ENCODE assay signal across 8 cellular contexts in the genomic region with DNA sequence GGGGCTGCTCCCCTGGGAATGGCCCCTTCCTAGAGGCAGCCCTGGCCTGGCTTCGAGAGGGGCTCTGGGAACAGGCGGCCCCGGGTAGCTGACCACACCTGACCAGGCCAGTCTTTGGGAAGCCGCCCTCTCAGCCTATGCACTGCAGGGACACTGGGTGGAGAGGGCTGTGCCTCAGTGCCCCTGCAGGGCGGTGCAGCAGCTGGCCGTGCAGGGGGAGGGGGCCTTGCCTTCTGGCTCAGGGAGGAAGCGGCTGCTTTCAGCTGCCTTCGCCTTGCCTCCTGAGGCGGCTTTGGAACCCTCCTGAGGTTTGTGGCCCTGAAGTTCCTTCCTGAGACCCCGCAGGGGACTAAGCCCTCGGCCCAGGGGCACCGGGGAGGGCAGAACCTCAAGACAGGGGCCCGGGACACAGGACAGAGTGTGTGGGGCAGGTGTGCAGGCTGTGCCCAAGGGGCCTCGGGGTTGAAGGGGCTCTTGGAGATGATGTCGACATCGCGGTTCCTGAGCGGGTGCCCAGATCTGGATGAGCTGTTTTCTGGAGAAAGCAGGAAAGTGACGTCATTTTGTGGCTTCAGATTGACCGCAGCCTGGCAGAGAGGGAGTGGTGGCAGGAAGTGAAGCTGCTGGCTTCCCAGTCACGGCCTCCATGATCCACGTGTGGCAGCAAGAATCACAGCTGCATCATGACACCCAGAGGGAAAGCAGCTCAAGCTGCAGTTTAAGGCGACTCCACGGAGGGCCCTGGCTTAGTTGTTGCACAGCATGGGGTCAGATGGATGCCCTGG. TPM values are rescaled to one million over a fixed set of nuclear protein-coding genes. Genes with fewer than 3 reads are reported as not detected.
DNase-seq lines count a peak whose midpoint lies in the region; ATAC-seq and TF ChIP-seq lines count a peak whose summit lies in the region.

No MANE protein-coding gene starts in this region.

- H3K36me3 Mint-ChIP-seq in T-helper 1 cell treated with Interleukin-12 subunit alpha and Interleukin-12 subunit beta and Interleukin-4 antibody, amounts not matched to agents 30 μg/mL and 1 μg/mL, for 36 hours (ENCODE audit: low read depth): peaks cover 10% of the 10 kb centered on the region

- H3K4me3 ChIP-seq in hepatocyte: no peak overlapping the region

- no peaks in the 10 kb centered on the region for H3K27me3 ChIP-seq in hepatocyte

- peaks cover 35% of the 10 kb centered on the region for H3K4me1 Mint-ChIP-seq in T-helper 1 cell treated with Interleukin-12 subunit alpha and Interleukin-12 subunit beta and Interleukin-4 antibody, amounts not matched to agents 30 μg/mL and 1 μg/mL, for 36 hours (ENCODE audit: low read depth)

- H3K27me3 Mint-ChIP-seq in T-helper 1 cell treated with Interleukin-12 subunit alpha and Interleukin-12 subunit beta and Interleukin-4 antibody, amounts not matched to agents 30 μg/mL and 1 μg/mL, for 36 hours (ENCODE audit: low read depth): no peaks in the 10 kb centered on the region

- no peak overlapping the region for H3K4me2 ChIP-seq in hepatocyte

- no peaks in the 10 kb centered on the region for H3K79me2 ChIP-seq in hepatocyte

- 78% methylated on average over 24 of the region's 24 CpGs for WGBS in hepatocyte (ENCODE audit: low lambda C conversion rate, missing lambda C conversion rate)

- peak overlapping the region; percentile 97 for H3K27ac Mint-ChIP-seq in T-helper 1 cell treated with Interleukin-12 subunit alpha and Interleukin-12 subunit beta and Interleukin-4 antibody, amounts not matched to agents 30 μg/mL and 1 μg/mL, for 36 hours

- H3K4me1 ChIP-seq in hepatocyte (ENCODE audit: insufficient read depth): peaks cover 20% of the 10 kb centered on the region

- H2AFZ ChIP-seq in hepatocyte: no peak overlapping the region

- no peaks in the 10 kb centered on the region for H3K9me2 ChIP-seq in hepatocyte (replicated peaks; ENCODE audit: insufficient read depth)

- no peaks in the 10 kb centered on the region for H3K36me3 ChIP-seq in hepatocyte (replicated peaks; ENCODE audit: insufficient read depth, low read depth)

- H3K4me3 Mint-ChIP-seq in T-helper 1 cell treated with Interleukin-12 subunit alpha and Interleukin-12 subunit beta and Interleukin-4 antibody, amounts not matched to agents 30 μg/mL and 1 μg/mL, for 36 hours: peak overlapping the region; percentile 71

- DNase-seq in HK-2 (ENCODE audit: unreplicated experiment) (peak; percentile 96), amniotic epithelial cell (ENCODE audit: low read depth) (peak; percentile 100), hepatocyte (ENCODE audit: low spot score) (peak; percentile 76), GM10266 (ENCODE audit: extremely low spot score) (no peak)
- DNase-seq in stimulated activated CD4-positive, alpha-beta T cell treated with anti-CD3 and anti-CD28 coated beads, Interleukin-1b, Interleukin-23, amount 100 ng/mL, for 4 hours (ENCODE audit: low read depth in 2 of 2): peak; percentile 58 to 74

- no peak overlapping the region for H3K27ac ChIP-seq in hepatocyte

- no peaks in the 10 kb centered on the region for H3K9me3 ChIP-seq in hepatocyte (ENCODE audit: low read depth)

- ATAC-seq in GM18511 (IDR thresholded peaks at IDR 0.05; ENCODE audit: unreplicated experiment) (no peak), GM19324 (IDR thresholded peaks at IDR 0.05; ENCODE audit: low FRiP score, unreplicated experiment) (no peak)

- no peaks in the 10 kb centered on the region for H3K9me3 Mint-ChIP-seq in T-helper 1 cell treated with Interleukin-12 subunit alpha and Interleukin-12 subunit beta and Interleukin-4 antibody, amounts not matched to agents 30 μg/mL and 1 μg/mL, for 36 hours

- H4K20me1 ChIP-seq in hepatocyte (ENCODE audit: insufficient read depth, poor library complexity, severe bottlenecking): no peaks in the 10 kb centered on the region

- TF ChIP-seq CTCF in hepatocyte (IDR thresholded peaks at IDR 0.05; ENCODE audit: poor library complexity) (no peak), GM10266 (IDR thresholded peaks at IDR 0.05; ENCODE audit: control insufficient read depth, insufficient read depth, low read depth, missing control alignments) (no peak)

RNA-seq across cellular contexts. Expression of a gene that starts 17.7 kb away (rescaled TPM):
- 1.9 and 5.1 TPM in 2 replicates for total RNA-seq in hepatocyte
- 3.0 and 5.4 TPM in 2 replicates for polyA plus RNA-seq in hepatocyte

RNA-seq across cellular contexts. Expression of a gene that starts 21.4 kb away (rescaled TPM):
- not detected in 2 replicates for total RNA-seq in hepatocyte
- not detected in 2 replicates for polyA plus RNA-seq in hepatocyte

RNA-seq across cellular contexts. Expression of a gene that starts 29.0 kb away (rescaled TPM):
- total RNA-seq in hepatocyte: not detected in 2 replicates
- polyA plus RNA-seq in hepatocyte: not detected in 2 replicates

RNA-seq across cellular contexts. Expression of a gene that starts 49.7 kb away (rescaled TPM):
- total RNA-seq in hepatocyte: 39.9 and 44.8 TPM in 2 replicates
- polyA plus RNA-seq in hepatocyte: 51.5 and 54.7 TPM in 2 replicates

RNA-seq across cellular contexts. Expression of a gene that starts 49.7 kb away (rescaled TPM):
- total RNA-seq in hepatocyte: 26.1 and 36.9 TPM in 2 replicates
- 48.5 and 56.9 TPM in 2 replicates for polyA plus RNA-seq in hepatocyte
